ENCODE assay signal across 7 cellular contexts in genomic region chr1:161044908-161045748, GRCh38. TPM values are rescaled to one million over a fixed set of nuclear protein-coding genes. Genes with fewer than 3 reads are reported as not detected.
A peak's percentile ranks its signal among the peaks of the same experiment; 100 is the strongest.
DNase-seq lines count a peak whose midpoint lies in the region; ATAC-seq and TF ChIP-seq lines count a peak whose summit lies in the region.

No MANE protein-coding gene starts in this region.

- H3K4me1 ChIP-seq in body of pancreas = peaks cover 19% of the 10 kb centered on the region
- H3K4me1 ChIP-seq in iPS DF 6.9 (ENCODE audit: control insufficient read depth, insufficient read depth, low read length) = no peaks in the 10 kb centered on the region; the same call in 1 of the 2 replicates

- DNase-seq in GM13977 (ENCODE audit: low spot score) (peak; percentile 84), NCI-H1092 treated with DMSO at 0.1 percent for 48 hours (lab: John Stamatoyannopoulos, UW) (peak; percentile 78), T-helper 1 cell (peak; percentile 19 to 68 (median 50)), body of pancreas (peak; percentile 68 to 85 (median 72)), iPS DF 6.9 (ENCODE audit: low read depth, low spot score) (no peak), sciatic nerve (ENCODE audit: low spot score) (peak; percentile 72)

- intact Hi-C loops in body of pancreas (cut with DNase I) (no loop called here), sciatic nerve (cut with DNase I) (no loop called here)

- H3K9me3 ChIP-seq in body of pancreas (no peaks in the 10 kb centered on the region), iPS DF 6.9 (ENCODE audit: control insufficient read depth, insufficient read depth, low read length) (no peaks in the 10 kb centered on the region)

- no peaks in the 10 kb centered on the region for H3K27me3 ChIP-seq in body of pancreas
- no peaks in the 10 kb centered on the region for H3K27me3 ChIP-seq in iPS DF 6.9 (ENCODE audit: control insufficient read depth, insufficient read depth, low read length)

- H3K27ac ChIP-seq in body of pancreas = peak overlapping the region; percentile 70 to 95 (median 92)
- no peak overlapping the region for H3K27ac ChIP-seq in iPS DF 6.9 (ENCODE audit: low read length)

- peaks cover 0 to 12% of the 10 kb centered on the region in 2 donors for H3K36me3 ChIP-seq in body of pancreas (replicated peaks in 1 of 2; ENCODE audit: insufficient read depth in 1 of 2, low read depth in 2 of 2)
- H3K36me3 ChIP-seq in iPS DF 6.9 (ENCODE audit: control insufficient read depth, insufficient read depth, low read length) = peaks cover 11% of the 10 kb centered on the region; the same call in 1 of the 2 replicates

- ATAC-seq in HG02623 (IDR thresholded peaks at IDR 0.05; ENCODE audit: unreplicated experiment) (peak; percentile 35), body of pancreas (peak; percentile 53), sciatic nerve (peak; percentile 61)

- H3K4me3 ChIP-seq in body of pancreas (peak overlapping the region; percentile 88 to 94), iPS DF 6.9 (ENCODE audit: low read length) (peak overlapping the region; percentile 84)

- TF ChIP-seq CTCF in GM13977 (IDR thresholded peaks at IDR 0.05; ENCODE audit: extremely low read depth, insufficient read depth, missing control alignments) = no peak
- TF ChIP-seq CTCF in body of pancreas (IDR thresholded peaks at IDR 0.05) = no peak

- TF ChIP-seq POLR2A in body of pancreas (IDR thresholded peaks at IDR 0.05) = no peak

- in situ Hi-C loops in GM13977 (cut with MboI; ENCODE audit: low pct_unique_long_range_greater_than_20kb, low sequenced_read_pairs, unreplicated experiment) = no loop called here

- WGBS in body of pancreas, 2 donors = 0 to 1% methylated on average over 32 to 48 of the region's 48 CpGs
- no CpG with 5 or more reads among the region's 48 CpGs for WGBS in iPS DF 6.9 (ENCODE audit: insufficient coverage, insufficient read length)

RNA-seq across cellular contexts. Expression of gene USF1, which starts 0.6 kb away (rescaled TPM):
- 10 to 100 TPM; 32.7 to 46.5 TPM for total RNA-seq in body of pancreas
- total RNA-seq in sciatic nerve = 58.0 TPM

RNA-seq across cellular contexts. Expression of gene TSTD1, which starts 6.4 kb away (rescaled TPM):
- total RNA-seq in body of pancreas (10 to 100 TPM; 49.4 to 90.8 TPM), sciatic nerve (13.1 TPM)

RNA-seq across cellular contexts. Expression of gene F11R, which starts 24.2 kb away (rescaled TPM):
- 10 to 100 TPM; 40.2 to 41.5 TPM for total RNA-seq in body of pancreas
- total RNA-seq in sciatic nerve = 20.3 TPM

RNA-seq across cellular contexts. Expression of gene ARHGAP30, which starts 24.6 kb away (rescaled TPM):
- 1 to 10 TPM; 3.1 to 4.9 TPM for total RNA-seq in body of pancreas
- total RNA-seq in sciatic nerve = 13.7 TPM

RNA-seq across cellular contexts. Expression of gene NECTIN4, which starts 44.2 kb away (rescaled TPM):
- total RNA-seq in body of pancreas (1 to 10 TPM; 3.0 to 4.2 TPM), sciatic nerve (0.09 TPM)
